In genomic region chr10:127738512-127739424, GRCh38 we compare ENCODE assay signal across 17 cellular contexts. TPM values are rescaled to one million over a fixed set of nuclear protein-coding genes. Genes with fewer than 3 reads are reported as not detected.
A peak's percentile ranks its signal among the peaks of the same experiment; 100 is the strongest.
DNase-seq lines count a peak whose midpoint lies in the region; ATAC-seq, FAIRE-seq and TF ChIP-seq lines count a peak whose summit lies in the region.
"Had no signal": no experiment of that assay in that cellular context is flagged by ENCODE, and none has a peak within 500 bp of the region (broad histone marks: within the 10 kb centered on the region; RNA-seq: fewer than 3 reads in every experiment).

No MANE protein-coding gene starts in this region.

- no peak for TF ChIP-seq CTCF in breast epithelium (IDR thresholded peaks at IDR 0.05)
- TF ChIP-seq CTCF in keratinocyte (optimal IDR thresholded peaks at IDR 0.05 in 1 of 3, IDR thresholded peaks at IDR 0.05 in 1 of 3, conservative IDR thresholded peaks at IDR 0.05 in 1 of 3; ENCODE audit: extremely low read depth in 1 of 3, insufficient read depth in 2 of 3, low read length in 3 of 3): no peak

- peak; percentile 38 for DNase-seq in COLO668 (lab: John Stamatoyannopoulos, UW; ENCODE audit: unreplicated experiment)
- peak in 1 of 2 donors; percentile 45 for DNase-seq in breast epithelium (ENCODE audit: low spot score in 2 of 2)
- DNase-seq in keratinocyte (ENCODE audit: low read depth, low spot score): no peak
- DNase-seq in hepatic stellate cell (ENCODE audit: low spot score): no peak
- DNase-seq in NOMO-1 (lab: John Stamatoyannopoulos, UW; ENCODE audit: unreplicated experiment in 2 of 2): no peak
- DNase-seq in activated CD4-positive, alpha-beta T cell treated with anti-CD3 and anti-CD28 coated beads, Interleukin-2, amount 50 U/mL, for 48 hours: no peak
- DNase-seq: activated CD8-positive, alpha-beta memory T cell treated with anti-CD3 and anti-CD28 coated beads for 24 hours; anterior cingulate cortex; ovary had no signal

- H3K4me1 ChIP-seq in HUES48 (ENCODE audit: control insufficient read depth, insufficient read depth, low read length) (peaks cover 19% of the 10 kb centered on the region), breast epithelium (no peaks in the 10 kb centered on the region), keratinocyte (ENCODE audit: control insufficient read depth, extremely low read depth, insufficient read depth, low read length) (peaks cover 3% of the 10 kb centered on the region)

- no peak for ATAC-seq in GM21360 (IDR thresholded peaks at IDR 0.05; ENCODE audit: unreplicated experiment)
- ATAC-seq: HCT116 had no signal

- H4K20me1 ChIP-seq in keratinocyte (ENCODE audit: control insufficient read depth, extremely low read depth, insufficient read depth, low read length): no peaks in the 10 kb centered on the region

- H3K4me2 ChIP-seq in keratinocyte (ENCODE audit: control insufficient read depth, extremely low read depth, insufficient read depth, low read depth, low read length): peak overlapping the region; percentile 45
- H3K4me2 ChIP-seq: smooth muscle cell had no signal

- dilution Hi-C loops in keratinocyte (cut with MboI; ENCODE audit: extremely low pct_ligation_motif_present, low sequenced_read_pairs): no loop called here

- H3K79me2 ChIP-seq in keratinocyte (ENCODE audit: control insufficient read depth, insufficient read depth, low read length): no peaks in the 10 kb centered on the region

- H3K9me3 ChIP-seq in HUES48 (ENCODE audit: control insufficient read depth, insufficient read depth, low read length): no peaks in the 10 kb centered on the region
- peaks cover 0 to 7% of the 10 kb centered on the region in 2 donors for H3K9me3 ChIP-seq in breast epithelium
- no peaks in the 10 kb centered on the region for H3K9me3 ChIP-seq in keratinocyte (ENCODE audit: control insufficient read depth, low read depth, low read length)
- H3K9me3 ChIP-seq: ovary had no signal

- H3K9ac ChIP-seq in HUES48 (ENCODE audit: low read depth, low read length): no peak overlapping the region
- no peak overlapping the region for H3K9ac ChIP-seq in keratinocyte (ENCODE audit: control insufficient read depth, extremely low read depth, insufficient read depth, low read length)

- H2AFZ ChIP-seq in keratinocyte (ENCODE audit: control insufficient read depth, low read length): no peak overlapping the region

- no peaks in the 10 kb centered on the region for H3K9me1 ChIP-seq in keratinocyte (ENCODE audit: control insufficient read depth, extremely low read depth, insufficient read depth, low read length)

- H3K27me3 ChIP-seq in HUES48 (ENCODE audit: control insufficient read depth, insufficient read depth, low read length): peaks cover 64% of the 10 kb centered on the region
- H3K27me3 ChIP-seq in breast epithelium: peaks cover 2 to 47% of the 10 kb centered on the region in 2 donors
- H3K27me3 ChIP-seq in keratinocyte (ENCODE audit: control insufficient read depth, extremely low read depth, insufficient read depth, low read length): peaks cover 50% of the 10 kb centered on the region

- no peak for TF ChIP-seq POLR2A in breast epithelium (IDR thresholded peaks at IDR 0.05)

- no peak for FAIRE-seq in keratinocyte (lab: Jason Lieb, UNC)

- H3K36me3 ChIP-seq in HUES48 (ENCODE audit: control insufficient read depth, insufficient read depth, low read length) (no peaks in the 10 kb centered on the region), breast epithelium (no peaks in the 10 kb centered on the region), keratinocyte (ENCODE audit: control insufficient read depth in 2 of 2, extremely low read depth in 1 of 2, insufficient read depth in 2 of 2, low read length in 2 of 2) (no peaks in the 10 kb centered on the region)
- H3K36me3 ChIP-seq: ovary had no signal

- H3K4me3 ChIP-seq in HUES48 (ENCODE audit: low read depth, low read length): peak overlapping the region; percentile 60
- H3K4me3 ChIP-seq in breast epithelium: peak overlapping the region in 2 of 3 donors; percentile 47 to 56
- no peak overlapping the region for H3K4me3 ChIP-seq in keratinocyte (ENCODE audit: control insufficient read depth in 2 of 3, extremely low read depth in 1 of 3, insufficient read depth in 2 of 3, low read depth in 1 of 3, low read length in 3 of 3)
- H3K4me3 ChIP-seq: ovary, smooth muscle cell had no signal

- H3K27ac ChIP-seq in HUES48 (ENCODE audit: low read depth, low read length): no peak overlapping the region
- H3K27ac ChIP-seq in breast epithelium: peak overlapping the region; percentile 32 to 54
- H3K27ac ChIP-seq in keratinocyte (ENCODE audit: control insufficient read depth, insufficient read depth, low read length): no peak overlapping the region
- H3K27ac ChIP-seq: ovary, VCaP had no signal

- intact Hi-C loops in breast epithelium (cut with DNase I; ENCODE audit: low total_unique reads): no loop called here

RNA-seq across cellular contexts. Expression of gene FOXI2, which starts 1.8 kb away (rescaled TPM):
- under 1 TPM in 1 of 3 donors, not detected in 2; 0.16 TPM for total RNA-seq in breast epithelium
- not detected in 3 replicates for polyA plus RNA-seq in keratinocyte
- polyA plus RNA-seq in keratinocyte (2011; ENCODE audit: low read depth): not detected
- polyA plus RNA-seq in keratinocyte (2011; cell fraction: cytosol; rRNA removed): not detected in 2 replicates
- not detected in 2 replicates for polyA plus RNA-seq in keratinocyte (2011; cell fraction: nucleus; rRNA removed)
- polyA plus RNA-seq in keratinocyte (2012; ENCODE audit: low replicate concordance): not detected in 2 replicates
- 0.20 TPM in 1 of 3 replicates, not detected in the others for polyA minus RNA-seq in keratinocyte
- polyA minus RNA-seq in keratinocyte (2011; cell fraction: cytosol; rRNA and poly(A)+ RNA removed): not detected
- polyA minus RNA-seq in keratinocyte (2011; cell fraction: nucleus; rRNA and poly(A)+ RNA removed): not detected in 2 replicates
- total RNA-seq: dermis microvascular lymphatic vessel endothelial cell, LHCN-M2, OCI-LY7, smooth muscle cell had no signal
- polyA plus RNA-seq: smooth muscle cell had no signal

Comparison
In these comparisons a context has a peak if more than half of its experiments do, and no peak if none do; other contexts are left out.
1. H3K27ac ChIP-seq: peak in breast epithelium (2 of 2); none in HUES48 (single experiment) and keratinocyte (single experiment).
2. H3K4me3 ChIP-seq: peak in HUES48 (single experiment) and breast epithelium (2 of 3); none in keratinocyte (0 of 3).